In genomic region chr10:45476559-45476958, GRCh38 we compare ENCODE assay signal across 22 cellular contexts.
"Had no signal": no experiment of that assay in that cellular context is flagged by ENCODE, and none has a peak within 500 bp of the region (broad histone marks: within the 10 kb centered on the region; RNA-seq: fewer than 3 reads in every experiment).

No MANE protein-coding gene starts in this region.

- FAIRE-seq: endothelial cell of umbilical vein had no signal

- H3K4me2 ChIP-seq: hepatocyte had no signal

- DNase-seq: colonic mucosa; cortex of kidney; effector CD8-positive, alpha-beta T cell; effector memory CD8-positive, alpha-beta T cell; endodermal cell; foreskin keratinocyte; gastrocnemius medialis; heart left ventricle; hypothalamus; immature natural killer cell; islet precursor cell; left cardiac atrium; left lung; left ventricle myocardium superior; lower lobe of right lung; mesendoderm; midbrain; naive thymus-derived CD4-positive, alpha-beta T cell; natural killer cell had no signal

- H3K27me3 ChIP-seq: colonic mucosa, esophagus muscularis mucosa, foreskin keratinocyte, gastrocnemius medialis, heart left ventricle, hepatocyte, left lung had no signal

- ATAC-seq: effector memory CD8-positive, alpha-beta T cell; foreskin keratinocyte; gastrocnemius medialis; heart left ventricle; left cardiac atrium; left lung; left ventricle myocardium superior; lower lobe of right lung; naive thymus-derived CD4-positive, alpha-beta T cell; natural killer cell had no signal

- H3K36me3 ChIP-seq: colonic mucosa, gastrocnemius medialis, heart left ventricle, left lung, lower lobe of right lung had no signal

- H3K27ac ChIP-seq: colonic mucosa, esophagus muscularis mucosa, foreskin keratinocyte, gastrocnemius medialis, heart left ventricle, hepatocyte, left lung, lower lobe of right lung had no signal

- H3K4me3 ChIP-seq: colonic mucosa, esophagus muscularis mucosa, gastrocnemius medialis, heart left ventricle, hepatocyte, left lung, lower lobe of right lung had no signal

- H3K4me1 ChIP-seq: colonic mucosa, foreskin keratinocyte had no signal

- H2AFZ ChIP-seq: hepatocyte had no signal

- H3K9me3 ChIP-seq: colonic mucosa, gastrocnemius medialis had no signal
